1 cellular context compared by ENCODE assay signal in genomic region chr10:84523509-84523908, GRCh38.
TF ChIP-seq lines count a peak whose summit lies in the region.

No MANE protein-coding gene starts in this region.

TF ChIP-seq in SK-N-SH treated with all-trans-retinoic acid at 6 μM for 48 hours, 23 proteins besides CTCF, POLR2A, EP300 and RAD21 (continued from another document):
- TF ChIP-seq PATZ1 (CRISPR knock-in tag; IDR thresholded peaks at IDR 0.05; ENCODE audit: borderline replicate concordance) (no peak), CREB5 (CRISPR knock-in tag; IDR thresholded peaks at IDR 0.05; ENCODE audit: low read depth) (no peak), ISL1 (CRISPR knock-in tag; IDR thresholded peaks at IDR 0.05) (no peak)
